ENCODE assay signal across 18 cellular contexts in genomic region chr11:86888164-86888977, GRCh38.
A peak's percentile ranks its signal among the peaks of the same experiment; 100 is the strongest.
DNase-seq lines count a peak whose midpoint lies in the region; FAIRE-seq and TF ChIP-seq lines count a peak whose summit lies in the region.
"Had no signal": no experiment of that assay in that cellular context is flagged by ENCODE, and none has a peak within 500 bp of the region (broad histone marks: within the 10 kb centered on the region; RNA-seq: fewer than 3 reads in every experiment).

No MANE protein-coding gene starts in this region.

- no peak overlapping the region for H3K27ac ChIP-seq in CD8-positive, alpha-beta memory T cell (ENCODE audit: low read depth, low read length)
- H3K27ac ChIP-seq: suprapubic skin had no signal

- H3K9me3 ChIP-seq in CD8-positive, alpha-beta memory T cell (ENCODE audit: low read length) = no peaks in the 10 kb centered on the region
- H3K9me3 ChIP-seq: suprapubic skin had no signal

- H3K4me3 Mint-ChIP-seq in mesothelial cell of epicardium = no peak overlapping the region
- no peak overlapping the region for H3K4me3 Mint-ChIP-seq in progenitor cell of endocrine pancreas (ENCODE audit: low read depth)
- H3K4me3 Mint-ChIP-seq in CD8-positive, alpha-beta memory T cell = no peak overlapping the region
- H3K4me3 Mint-ChIP-seq: central memory CD8-positive, alpha-beta T cell had no signal

- H3K36me3 Mint-ChIP-seq in mesothelial cell of epicardium = peaks cover 10% of the 10 kb centered on the region
- no peaks in the 10 kb centered on the region for H3K36me3 Mint-ChIP-seq in progenitor cell of endocrine pancreas (ENCODE audit: insufficient read depth)
- H3K36me3 Mint-ChIP-seq in CD8-positive, alpha-beta memory T cell = no peaks in the 10 kb centered on the region
- H3K36me3 Mint-ChIP-seq: activated naive CD4-positive, alpha-beta T cell treated with anti-CD3 and anti-CD28 coated beads, Interleukin-2, amount 50 U/mL, for 72 hours had no signal

- CTCF ChIA-PET in CD8-positive, alpha-beta memory T cell (lab: Charles Lee) = no interaction called here

- TF ChIP-seq CTCF in mesothelial cell of epicardium (IDR thresholded peaks at IDR 0.05; ENCODE audit: unreplicated experiment) (no peak), progenitor cell of endocrine pancreas (IDR thresholded peaks at IDR 0.05; ENCODE audit: unreplicated experiment) (no peak)

- peaks cover 13% of the 10 kb centered on the region for H3K9me3 Mint-ChIP-seq in mesothelial cell of epicardium
- H3K9me3 Mint-ChIP-seq in progenitor cell of endocrine pancreas (ENCODE audit: low read depth) = peaks cover 6% of the 10 kb centered on the region
- H3K9me3 Mint-ChIP-seq in CD8-positive, alpha-beta memory T cell = no peaks in the 10 kb centered on the region
- H3K9me3 Mint-ChIP-seq: activated naive CD4-positive, alpha-beta T cell treated with anti-CD3 and anti-CD28 coated beads, Interleukin-2, amount 50 U/mL, for 72 hours; central memory CD8-positive, alpha-beta T cell had no signal

- H3K27me3 Mint-ChIP-seq in mesothelial cell of epicardium (ENCODE audit: low read depth) = no peaks in the 10 kb centered on the region
- no peaks in the 10 kb centered on the region for H3K27me3 Mint-ChIP-seq in progenitor cell of endocrine pancreas
- peaks cover 7 to 25% of the 10 kb centered on the region in 2 donors for H3K27me3 Mint-ChIP-seq in CD8-positive, alpha-beta memory T cell
- H3K27me3 Mint-ChIP-seq: central memory CD8-positive, alpha-beta T cell had no signal

- H3K4me1 Mint-ChIP-seq in mesothelial cell of epicardium = peaks cover 21% of the 10 kb centered on the region
- H3K4me1 Mint-ChIP-seq in progenitor cell of endocrine pancreas (ENCODE audit: low read depth) = no peaks in the 10 kb centered on the region
- no peaks in the 10 kb centered on the region for H3K4me1 Mint-ChIP-seq in CD8-positive, alpha-beta memory T cell
- H3K4me1 Mint-ChIP-seq: central memory CD8-positive, alpha-beta T cell had no signal

- H3K27ac Mint-ChIP-seq in mesothelial cell of epicardium (peak overlapping the region; percentile 10), progenitor cell of endocrine pancreas (no peak overlapping the region)
- no peak overlapping the region for H3K27ac Mint-ChIP-seq in CD8-positive, alpha-beta memory T cell
- H3K27ac Mint-ChIP-seq: activated naive CD4-positive, alpha-beta T cell treated with anti-CD3 and anti-CD28 coated beads, Interleukin-2, amount 50 U/mL, for 72 hours had no signal

- no peak overlapping the region for H3K4me3 ChIP-seq in H7 (ENCODE audit: insufficient read depth, low read depth, low read length)
- H3K4me3 ChIP-seq in CD8-positive, alpha-beta memory T cell (ENCODE audit: low read length) = no peak overlapping the region
- H3K4me3 ChIP-seq: GM12878, suprapubic skin had no signal

- no peaks in the 10 kb centered on the region for H3K27me3 ChIP-seq in H7 (ENCODE audit: control insufficient read depth, insufficient read depth, low read length)
- no peaks in the 10 kb centered on the region for H3K27me3 ChIP-seq in CD8-positive, alpha-beta memory T cell (ENCODE audit: insufficient read depth, low read length, poor library complexity, severe bottlenecking)
- H3K27me3 ChIP-seq: suprapubic skin had no signal

- H3K4me1 ChIP-seq in CD8-positive, alpha-beta memory T cell (ENCODE audit: insufficient read depth, low read length) = no peaks in the 10 kb centered on the region
- H3K4me1 ChIP-seq: suprapubic skin had no signal

- no peaks in the 10 kb centered on the region for H3K36me3 ChIP-seq in H7 (replicated peaks; ENCODE audit: control insufficient read depth, insufficient read depth, low read length)
- H3K36me3 ChIP-seq in CD8-positive, alpha-beta memory T cell (ENCODE audit: insufficient read depth, low read length) = no peaks in the 10 kb centered on the region
- H3K36me3 ChIP-seq: suprapubic skin had no signal

- POLR2A ChIA-PET in CD8-positive, alpha-beta memory T cell (lab: Charles Lee) = no interaction called here

- DNase-seq in AG08395 (ENCODE audit: low spot score) (peak; percentile 63), HTR-8/SVneo (ENCODE audit: insufficient read length, low spot score) (peak; percentile 25), dedifferentiated amniotic fluid mesenchymal stem cell (ENCODE audit: extremely low spot score) (peak; percentile 83), mesothelial cell of epicardium (ENCODE audit: low spot score in 2 of 2, unreplicated experiment in 2 of 2) (no peak), progenitor cell of endocrine pancreas (ENCODE audit: low spot score, unreplicated experiment) (no peak), NCI-H2227 (lab: John Stamatoyannopoulos, UW; ENCODE audit: unreplicated experiment) (no peak), H7 (no peak)
- no peak for DNase-seq in CD8-positive, alpha-beta memory T cell
- DNase-seq: DMS153, hippocampal formation, NCI-H1092 treated with DMSO at 0.1 percent for 48 hours, NCI-H510A treated with DMSO at 0.1 percent for 48 hours, posterior cingulate gyrus had no signal

- FAIRE-seq in HTR-8/SVneo (lab: Jason Lieb, UNC) = no peak
- FAIRE-seq: endothelial cell of umbilical vein, GM12878 had no signal

Comparison
In these comparisons a context has a peak if more than half of its experiments do, and no peak if none do; other contexts are left out.
1. DNase-seq: peak in AG08395 (single experiment), HTR-8/SVneo (single experiment) and dedifferentiated amniotic fluid mesenchymal stem cell (single experiment); none in mesothelial cell of epicardium (0 of 2), progenitor cell of endocrine pancreas (single experiment), NCI-H2227 (single experiment), H7 (single experiment) and CD8-positive, alpha-beta memory T cell (0 of 5).